20 cellular contexts compared by ENCODE assay signal in the genomic region with DNA sequence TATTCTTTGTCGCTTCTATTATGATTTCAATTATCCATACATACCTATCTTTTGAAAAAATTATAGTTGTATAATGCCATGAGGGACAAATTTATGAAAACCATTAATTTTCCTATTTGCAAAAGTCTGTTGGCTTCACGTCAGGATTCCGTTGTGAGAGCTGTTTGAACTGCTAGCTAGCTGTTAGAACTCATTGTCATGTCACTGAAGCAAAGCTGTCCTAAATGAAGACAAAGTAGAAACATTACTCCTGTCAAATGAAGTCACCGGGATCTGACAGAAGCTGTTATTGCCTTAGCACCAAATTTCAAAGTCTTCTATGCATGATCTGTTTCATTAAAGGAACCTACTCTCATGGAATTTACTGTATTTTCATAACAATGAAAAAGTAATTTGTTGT.
"Had no signal": no experiment of that assay in that cellular context is flagged by ENCODE, and none has a peak within 500 bp of the region (broad histone marks: within the 10 kb centered on the region; RNA-seq: fewer than 3 reads in every experiment).

No MANE protein-coding gene starts in this region.

- H3K9me3 ChIP-seq: MG63, SJCRH30 had no signal

- H3K27ac ChIP-seq: SJCRH30, SK-N-MC had no signal

- H3K4me3 ChIP-seq: MG63, SJCRH30, SK-N-MC had no signal

- DNase-seq: IMR-90, Karpas-422, KG1, MG63, NCI-H1092, NCI-H1105 treated with DMSO at 0.1 percent for 48 hours, NCI-H1417 treated with DMSO at 0.1 percent for 48 hours, NCI-H1694, NCI-H187 treated with DMSO at 0.1 percent for 48 hours, NCI-H2029 treated with DMSO at 0.1 percent for 48 hours, NCI-H2107, NCI-H2171 treated with DMSO at 0.1 percent for 48 hours, NCI-H345, NCI-H446 treated with DMSO at 0.1 percent for 48 hours, NCI-H510A treated with DMSO at 0.1 percent for 48 hours, NCI-H526, NCI-H748 treated with DMSO at 0.1 percent for 48 hours, SHP77 treated with DMSO at 0.1 percent for 48 hours, SJCRH30 had no signal

- H3K4me1 ChIP-seq: SJCRH30 had no signal

- H3K36me3 ChIP-seq: MG63, SJCRH30 had no signal
